Comparison of ENCODE assay signal across 8 cellular contexts in the genomic region with DNA sequence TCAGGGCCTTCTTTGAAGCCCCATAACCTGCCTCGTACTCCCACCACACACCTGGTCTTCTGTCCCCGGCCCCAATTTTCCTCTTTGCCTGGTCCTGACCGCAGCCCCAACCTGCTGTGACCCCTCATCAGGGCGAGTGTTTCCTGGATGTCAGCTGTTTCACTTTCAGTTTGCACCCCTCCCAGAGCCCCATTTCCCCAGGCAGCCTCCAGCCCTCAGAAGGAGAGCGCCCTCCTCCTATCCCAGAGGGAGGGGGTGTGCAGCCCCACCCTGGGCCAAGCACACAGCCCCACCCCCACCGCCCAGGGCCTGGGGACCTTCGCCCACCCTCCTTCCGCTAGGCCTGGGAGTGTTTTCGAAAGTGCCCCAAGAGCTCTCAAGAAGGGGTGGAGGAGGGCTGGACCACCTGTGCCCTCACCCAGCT. TPM values are rescaled to one million over a fixed set of nuclear protein-coding genes. Genes with fewer than 3 reads are reported as not detected.
DNase-seq lines count a peak whose midpoint lies in the region; ATAC-seq and TF ChIP-seq lines count a peak whose summit lies in the region.

No MANE protein-coding gene starts in this region.

- H3K36me3 ChIP-seq in gastrocnemius medialis, result peaks cover 0 to 29% of the 10 kb centered on the region in 2 donors

- H3K4me3 Mint-ChIP-seq in endothelial cell (ENCODE audit: unreplicated experiment), result peak overlapping the region; percentile 84

- no peaks in the 10 kb centered on the region for H3K27me3 ChIP-seq in gastrocnemius medialis

- peak overlapping the region in 3 of 4 donors; percentile 85 to 87 (median 85) for H3K27ac ChIP-seq in gastrocnemius medialis

- H3K4me1 Mint-ChIP-seq in endothelial cell (ENCODE audit: unreplicated experiment), result peaks cover 28% of the 10 kb centered on the region

- H3K4me1 ChIP-seq in gastrocnemius medialis, result peaks cover 18% of the 10 kb centered on the region in 2 donors

- no peaks in the 10 kb centered on the region for H3K27me3 Mint-ChIP-seq in endothelial cell (ENCODE audit: unreplicated experiment)

- intact Hi-C loops in gastrocnemius medialis (cut with DNase I; ENCODE audit: low total_unique reads), result loop anchor here (10.0 kb wide), 1 partner anchor 124 kb away; a partner anchor contains a TSS

- H3K9me3 ChIP-seq in gastrocnemius medialis, result no peaks in the 10 kb centered on the region

- ATAC-seq in gastrocnemius medialis (no peak), GM18511 (IDR thresholded peaks at IDR 0.05; ENCODE audit: unreplicated experiment) (no peak), GM18873 (IDR thresholded peaks at IDR 0.05; ENCODE audit: low FRiP score, unreplicated experiment) (no peak)

- H3K4me3 ChIP-seq in gastrocnemius medialis, result peak overlapping the region in 2 of 4 donors; percentile 84

- peak; percentile 43 for DNase-seq in GM19238 (ENCODE audit: insufficient read length, low spot score)
- DNase-seq in T-helper 22 cell (ENCODE audit: low read depth), result peak; percentile 28
- no peak for DNase-seq in endothelial cell (ENCODE audit: low spot score)
- no peak for DNase-seq in gastrocnemius medialis
- no peak for DNase-seq in NOMO-1 (lab: John Stamatoyannopoulos, UW; ENCODE audit: unreplicated experiment in 2 of 2)
- DNase-seq in NCI-H1694 treated with DMSO at 0.1 percent for 48 hours (lab: John Stamatoyannopoulos, UW), result no peak

- no peak for TF ChIP-seq CTCF in endothelial cell (IDR thresholded peaks at IDR 0.05; ENCODE audit: unreplicated experiment)
- TF ChIP-seq CTCF in gastrocnemius medialis (IDR thresholded peaks at IDR 0.05 in 4 of 5, conservative IDR thresholded peaks at IDR 0.05 in 1 of 5), result no peak

- peaks cover 11% of the 10 kb centered on the region for H3K36me3 Mint-ChIP-seq in endothelial cell (ENCODE audit: low read depth, unreplicated experiment)

- TF ChIP-seq POLR2A in gastrocnemius medialis (IDR thresholded peaks at IDR 0.05), result no peak

- peak overlapping the region; percentile 79 for H3K27ac Mint-ChIP-seq in endothelial cell (ENCODE audit: unreplicated experiment)

- in situ Hi-C loops in gastrocnemius medialis (cut with MboI; ENCODE audit: low sequenced_read_pairs in 4 of 4), result no loop called here

- H3K9me3 Mint-ChIP-seq in endothelial cell (ENCODE audit: unreplicated experiment), result no peaks in the 10 kb centered on the region

RNA-seq across cellular contexts. Expression of a gene that starts 1.5 kb away (rescaled TPM):
- total RNA-seq in endothelial cell (ENCODE audit: unreplicated experiment) (51.4 TPM), gastrocnemius medialis (10 to 100 TPM in 1 of 4 donors, 1 to 10 TPM in 3; 5.8 to 11.7 (median 8.2) TPM)

RNA-seq across cellular contexts. Expression of a gene that starts 42.5 kb away (rescaled TPM):
- total RNA-seq in endothelial cell (ENCODE audit: unreplicated experiment) (124 TPM), gastrocnemius medialis (1 to 10 TPM; 1.9 to 6.8 (median 4.2) TPM)

Comparison
In these comparisons a context has a peak if more than half of its experiments do, and no peak if none do; other contexts are left out.
1. DNase-seq: peak in GM19238 (single experiment) and T-helper 22 cell (single experiment); none in endothelial cell (single experiment), gastrocnemius medialis (0 of 2), NOMO-1 (0 of 2) and NCI-H1694 treated with DMSO at 0.1 percent for 48 hours (single experiment).
2. RNA of a gene that starts 42.5 kb away (total RNA-seq): 124 TPM in endothelial cell (single experiment); 1.9 to 6.8 TPM in gastrocnemius medialis; every median in the first group is over 10 times any median in the second.